ENCODE assay signal across 19 cellular contexts in the genomic region with DNA sequence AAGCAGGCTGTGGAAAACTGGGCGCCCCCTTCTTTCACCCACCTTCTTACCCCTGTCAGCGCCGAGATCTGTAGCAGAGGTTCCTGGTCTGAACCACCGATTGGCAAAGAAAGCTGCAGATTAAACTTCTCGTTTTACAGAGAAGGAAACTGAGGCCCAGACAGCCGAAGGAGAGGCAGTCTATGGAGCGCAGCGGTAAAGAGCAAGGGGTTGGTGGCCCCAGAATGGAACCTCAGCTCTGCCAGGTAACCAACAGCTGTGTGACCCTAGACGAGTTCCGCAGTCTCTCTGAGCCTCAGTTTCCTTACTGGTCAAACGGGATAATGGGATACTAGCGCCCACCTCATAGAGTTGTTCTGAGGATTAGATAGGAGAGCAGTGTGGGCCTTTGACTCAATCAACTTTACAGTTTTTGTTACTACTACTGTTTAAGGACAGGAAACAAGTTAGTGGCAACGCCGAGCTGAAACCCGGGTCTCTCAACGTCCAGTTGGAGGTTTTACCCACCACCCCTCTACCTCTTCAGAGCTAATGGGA. TPM values are rescaled to one million over a fixed set of nuclear protein-coding genes. Genes with fewer than 3 reads are reported as not detected.
DNase-seq lines count a peak whose midpoint lies in the region; ATAC-seq and TF ChIP-seq lines count a peak whose summit lies in the region.
"Had no signal": no experiment of that assay in that cellular context is flagged by ENCODE, and none has a peak within 500 bp of the region (broad histone marks: within the 10 kb centered on the region; RNA-seq: fewer than 3 reads in every experiment).

No MANE protein-coding gene starts in this region.

- H3K4me1 ChIP-seq in left ventricle myocardium inferior (peaks cover 62% of the 10 kb centered on the region), uterus (peaks cover 0 to 9% of the 10 kb centered on the region in 2 donors)
- H3K4me1 ChIP-seq: pancreas, SJSA1 had no signal

- intact Hi-C loops in left ventricle myocardium inferior (cut with micrococcal nuclease), result no loop called here
- intact Hi-C loops in Right ventricle myocardium superior (cut with DNase I), result no loop called here
- intact Hi-C loops in uterus (cut with DNase I; ENCODE audit: low total_unique reads), result loop anchor here (10.0 kb wide), 2 partner anchors 54 to 124 kb away; no protein-coding TSS in a partner anchor

- DNase-seq in left ventricle myocardium inferior (no peak), Right ventricle myocardium superior (no peak), mesothelial cell of epicardium (ENCODE audit: low spot score in 2 of 2, unreplicated experiment in 2 of 2) (no peak), uterus (no peak), DMS79 (lab: John Stamatoyannopoulos, UW) (no peak), H4 (ENCODE audit: low spot score) (no peak)
- DNase-seq in effector memory CD8-positive, alpha-beta T cell, result no peak
- DNase-seq: activated CD4-positive, alpha-beta T cell treated with anti-CD3 and anti-CD28 coated beads for 4 hours; GDM1; GM23248; lower lobe of right lung; NCI-H1048; NCI-H2029; pancreas had no signal

- H3K27me3 ChIP-seq in left ventricle myocardium inferior (ENCODE audit: low read depth), result peaks cover 100% of the 10 kb centered on the region
- H3K27me3 ChIP-seq in uterus, result no peaks in the 10 kb centered on the region

- H3K4me3 ChIP-seq in left ventricle myocardium inferior, result peak overlapping the region; percentile 45
- H3K4me3 ChIP-seq in uterus, result peak overlapping the region; percentile 72 to 86
- H3K4me3 ChIP-seq: GM23248, lower lobe of right lung, pancreas, SJSA1, thoracic aorta had no signal

- no peaks in the 10 kb centered on the region for H3K9me3 Mint-ChIP-seq in effector memory CD8-positive, alpha-beta T cell
- no peaks in the 10 kb centered on the region for H3K9me3 Mint-ChIP-seq in mesothelial cell of epicardium

- H3K9me3 ChIP-seq in left ventricle myocardium inferior (replicated peaks) (no peaks in the 10 kb centered on the region), uterus (no peaks in the 10 kb centered on the region)
- H3K9me3 ChIP-seq: lower lobe of right lung, pancreas, SJSA1, thoracic aorta had no signal

- H3K4me1 Mint-ChIP-seq in effector memory CD8-positive, alpha-beta T cell (ENCODE audit: low read depth in 2 of 2), result peaks cover 9 to 19% of the 10 kb centered on the region in 2 donors
- peaks cover 64% of the 10 kb centered on the region for H3K4me1 Mint-ChIP-seq in mesothelial cell of epicardium

- H3K27ac Mint-ChIP-seq in effector memory CD8-positive, alpha-beta T cell, result no peak overlapping the region
- H3K27ac Mint-ChIP-seq in mesothelial cell of epicardium, result peak overlapping the region; percentile 99

- H3K27ac ChIP-seq in left ventricle myocardium inferior (replicated peaks), result no peak overlapping the region
- H3K27ac ChIP-seq in uterus, result peak overlapping the region; percentile 98 to 99
- H3K27ac ChIP-seq: GM23248, KMS-11, lower lobe of right lung, pancreas, SJSA1, thoracic aorta had no signal

- TF ChIP-seq POLR2A in uterus (IDR thresholded peaks at IDR 0.05), result no peak

- peak overlapping the region; percentile 29 to 36 for H3K4me3 Mint-ChIP-seq in effector memory CD8-positive, alpha-beta T cell
- peak overlapping the region; percentile 89 for H3K4me3 Mint-ChIP-seq in mesothelial cell of epicardium

- no peaks in the 10 kb centered on the region for H3K36me3 Mint-ChIP-seq in effector memory CD8-positive, alpha-beta T cell (ENCODE audit: insufficient read depth)
- H3K36me3 Mint-ChIP-seq in mesothelial cell of epicardium, result peaks cover 25% of the 10 kb centered on the region

- TF ChIP-seq CTCF in left ventricle myocardium inferior (IDR thresholded peaks at IDR 0.05; ENCODE audit: borderline replicate concordance) (no peak), mesothelial cell of epicardium (IDR thresholded peaks at IDR 0.05; ENCODE audit: unreplicated experiment) (no peak), uterus (IDR thresholded peaks at IDR 0.05) (no peak)

- ATAC-seq in Right ventricle myocardium superior (ENCODE audit: poor library complexity) (no peak), GM21367 (IDR thresholded peaks at IDR 0.05; ENCODE audit: unreplicated experiment) (no peak)
- ATAC-seq in effector memory CD8-positive, alpha-beta T cell (replicated peaks), result no peak

- H3K36me3 ChIP-seq in left ventricle myocardium inferior, result no peaks in the 10 kb centered on the region
- H3K36me3 ChIP-seq in uterus, result no peaks in the 10 kb centered on the region
- H3K36me3 ChIP-seq: lower lobe of right lung, pancreas, SJSA1, thoracic aorta had no signal

- peaks cover 78 to 93% of the 10 kb centered on the region in 2 donors for H3K27me3 Mint-ChIP-seq in effector memory CD8-positive, alpha-beta T cell
- H3K27me3 Mint-ChIP-seq in mesothelial cell of epicardium (ENCODE audit: low read depth), result peaks cover 88% of the 10 kb centered on the region

RNA-seq across cellular contexts. Expression of gene WT1, which starts 3.1 kb away (rescaled TPM):
- total RNA-seq in left ventricle myocardium inferior (2.0 TPM), Right ventricle myocardium superior (2.3 TPM), mesothelial cell of epicardium (122 to 131 TPM (median 125 TPM) in 3 replicates), uterus (100 to 1,000 TPM in 1 of 4 donors, 10 to 100 TPM in 3; 51.2 to 125 (median 53.6) TPM)
- not detected in 2 replicates for total RNA-seq in H4 (2014; rRNA removed; shearing (Covaris generic))
- total RNA-seq: GM23248; SJSA1; T-helper 1 cell treated with Interleukin-12 subunit alpha and Interleukin-12 subunit beta and Interleukin-4 antibody, amounts not matched to agents 30 ng/mL and 1 ng/mL, for 36 hours had no signal

Comparison
In these comparisons a context has a peak if more than half of its experiments do, and no peak if none do; other contexts are left out.
1. RNA of gene WT1, which starts 3.1 kb away (total RNA-seq): 122 to 131 TPM in mesothelial cell of epicardium and 51.2 to 125 TPM in uterus; 2.3 TPM in Right ventricle myocardium superior (single experiment), 2.0 TPM in left ventricle myocardium inferior (single experiment) and not detected in H4; every median in the first group is over 10 times any median in the second.